Comparison of ENCODE assay signal across 19 cellular contexts in the genomic region with DNA sequence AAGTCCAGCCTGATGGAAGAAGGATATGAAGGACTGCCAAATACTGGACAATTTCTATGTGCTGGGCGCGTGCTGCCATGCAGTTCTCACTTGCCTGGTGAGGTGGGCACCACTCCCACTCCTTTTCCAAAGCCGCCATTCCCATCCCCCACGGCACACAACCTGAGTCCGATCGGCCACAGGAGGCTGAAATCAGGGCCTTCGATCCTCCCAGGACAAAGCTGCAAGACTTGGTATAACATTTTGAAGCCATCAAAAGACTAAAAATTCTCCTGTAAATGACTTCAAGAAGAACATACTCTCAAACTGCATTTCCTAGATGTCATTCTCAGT. TPM values are rescaled to one million over a fixed set of nuclear protein-coding genes. Genes with fewer than 3 reads are reported as not detected.
"Had no signal": no experiment of that assay in that cellular context is flagged by ENCODE, and none has a peak within 500 bp of the region (broad histone marks: within the 10 kb centered on the region; RNA-seq: fewer than 3 reads in every experiment).

No MANE protein-coding gene starts in this region.

- H3K4me3 ChIP-seq: esophagus squamous epithelium, gastroesophageal sphincter, lung, ovary, suprapubic skin, thyroid gland, uterus had no signal

- H3K27me3 Mint-ChIP-seq: naive B cell had no signal

- DNase-seq: esophagus squamous epithelium; immature natural killer cell; left cardiac atrium; left ventricle myocardium superior; mesendoderm; naive B cell; ovary; right cardiac atrium; small intestine; stimulated activated CD4-positive, alpha-beta T cell treated with anti-CD3 and anti-CD28 coated beads, Interleukin-12 subunit alpha, Interleukin-12 subunit beta, amount 100 ng/mL, for 4 hours; stimulated activated naive CD4-positive, alpha-beta T cell treated with Interleukin-2 at 50 U/mL for 16 hours; thyroid gland; uterus had no signal

- H3K4me3 Mint-ChIP-seq: immature natural killer cell, nephron, type B pancreatic cell had no signal

- ATAC-seq: gastroesophageal sphincter, left cardiac atrium, left ventricle myocardium superior, right cardiac atrium had no signal

- H3K27ac Mint-ChIP-seq: nephron, type B pancreatic cell had no signal

- H3K9me3 ChIP-seq: esophagus squamous epithelium, gastroesophageal sphincter, neutrophil, ovary, suprapubic skin, thyroid gland, uterus had no signal

- H3K27me3 ChIP-seq: esophagus squamous epithelium, gastroesophageal sphincter, ovary, suprapubic skin, thyroid gland, uterus had no signal

- H3K9me3 Mint-ChIP-seq: immature natural killer cell, naive B cell, nephron, type B pancreatic cell had no signal

- H3K27ac ChIP-seq: esophagus squamous epithelium, gastroesophageal sphincter, neutrophil, ovary, suprapubic skin, thyroid gland, uterus had no signal

- H3K36me3 ChIP-seq: ovary, uterus had no signal

RNA-seq across cellular contexts. Expression of gene MAP6D1, which starts 3.1 kb away (rescaled TPM):
- polyA plus RNA-seq: immature natural killer cell had no signal
